Comparison of ENCODE assay signal across 25 cellular contexts in genomic region chr20:13822459-13822858, GRCh38. TPM values are rescaled to one million over a fixed set of nuclear protein-coding genes. Genes with fewer than 3 reads are reported as not detected.
DNase-seq lines count a peak whose midpoint lies in the region; ATAC-seq and TF ChIP-seq lines count a peak whose summit lies in the region.
"Had no signal": no experiment of that assay in that cellular context is flagged by ENCODE, and none has a peak within 500 bp of the region (broad histone marks: within the 10 kb centered on the region; RNA-seq: fewer than 3 reads in every experiment).

No MANE protein-coding gene starts in this region.

- no peak overlapping the region for H3K27ac ChIP-seq in DND-41 (ENCODE audit: low read length)
- no peak overlapping the region for H3K27ac ChIP-seq in endodermal cell (ENCODE audit: low read depth, low read length)
- H3K27ac ChIP-seq: 22Rv1, RWPE1, SK-N-MC, skin epidermis had no signal

- WGBS in endodermal cell (ENCODE audit: insufficient coverage in 1 of 2, insufficient read length in 1 of 2), 2 experiments, result 66 to 100% methylated on average over 1 to 2 of the region's 2 CpGs

- no peak overlapping the region for H3K27ac Mint-ChIP-seq in endodermal cell
- H3K27ac Mint-ChIP-seq: activated naive CD4-positive, alpha-beta T cell treated with anti-CD3 and anti-CD28 coated beads, Interleukin-2, amount 50 U/mL, for 24 hours; B cell; memory B cell; T-helper 1 cell treated with Interleukin-12 subunit alpha and Interleukin-12 subunit beta and Interleukin-4 antibody, amounts not matched to agents 30 μg/mL and 1 μg/mL, for 36 hours; type B pancreatic cell had no signal

- H3K4me3 ChIP-seq in DND-41 (ENCODE audit: low read depth in 1 of 2, low read length in 2 of 2) (no peak overlapping the region), endodermal cell (ENCODE audit: low read length) (no peak overlapping the region)
- H3K4me3 ChIP-seq: SK-N-MC, skin epidermis had no signal

- H3K27me3 ChIP-seq in DND-41 (ENCODE audit: insufficient read depth, low read length, poor library complexity) (no peaks in the 10 kb centered on the region), endodermal cell (ENCODE audit: control insufficient read depth, insufficient read depth, low read length, poor library complexity, severe bottlenecking) (peaks cover 43% of the 10 kb centered on the region)

- ATAC-seq in DND-41 (ENCODE audit: insufficient read depth, low read depth), result no peak
- ATAC-seq: left colon had no signal

- no peaks in the 10 kb centered on the region for H3K4me1 ChIP-seq in DND-41 (ENCODE audit: insufficient read depth, low read length)
- no peaks in the 10 kb centered on the region for H3K4me1 ChIP-seq in endodermal cell (ENCODE audit: control insufficient read depth, insufficient read depth, low read length)

- H3K9me3 Mint-ChIP-seq in endodermal cell, result no peaks in the 10 kb centered on the region
- H3K9me3 Mint-ChIP-seq: activated naive CD4-positive, alpha-beta T cell treated with anti-CD3 and anti-CD28 coated beads, Interleukin-2, amount 50 U/mL, for 24 hours; memory B cell; T-helper 1 cell treated with Interleukin-12 subunit alpha and Interleukin-12 subunit beta and Interleukin-4 antibody, amounts not matched to agents 30 μg/mL and 1 μg/mL, for 36 hours; type B pancreatic cell had no signal

- DNase-seq in DMS 273 (lab: John Stamatoyannopoulos, UW; ENCODE audit: unreplicated experiment), result peak; percentile 7
- no peak for DNase-seq in DMS 273 treated with DMSO at 0.1 percent for 48 hours (lab: John Stamatoyannopoulos, UW)
- no peak for DNase-seq in DND-41
- peak; percentile 4 for DNase-seq in NCI-H460 (ENCODE audit: extremely low read depth, low read depth)
- DNase-seq in endodermal cell, result peak; percentile 69
- DNase-seq in DMS79 treated with DMSO at 0.1 percent for 48 hours (lab: John Stamatoyannopoulos, UW), result no peak
- no peak for DNase-seq in activated naive CD4-positive, alpha-beta T cell (lab: John Stamatoyannopoulos, UW)
- DNase-seq in T-helper 9 cell, result no peak
- DNase-seq: activated CD4-positive, alpha-beta T cell treated with anti-CD3 and anti-CD28 coated beads, Interleukin-2, amount 50 U/mL, for 1 hour; central memory CD4-positive, alpha-beta T cell; glutamatergic neuron; left colon; NCI-H1436; NCI-H2171; NCI-H526; nucleus accumbens had no signal

- H2AFZ ChIP-seq in DND-41 (ENCODE audit: low read depth, low read length), result no peak overlapping the region

- peaks cover 18% of the 10 kb centered on the region for H3K36me3 Mint-ChIP-seq in endodermal cell (ENCODE audit: low read depth)

- no peaks in the 10 kb centered on the region for H3K79me2 ChIP-seq in DND-41 (ENCODE audit: insufficient read depth, low read length)

- H3K9ac ChIP-seq in DND-41 (ENCODE audit: low read depth, low read length) (no peak overlapping the region), endodermal cell (ENCODE audit: extremely low read depth, low read length, poor library complexity, severe bottlenecking) (no peak overlapping the region)

- H3K27me3 Mint-ChIP-seq in endodermal cell (ENCODE audit: insufficient read depth), result peaks cover 41% of the 10 kb centered on the region
- H3K27me3 Mint-ChIP-seq: activated naive CD4-positive, alpha-beta T cell treated with anti-CD3 and anti-CD28 coated beads, Interleukin-2, amount 50 U/mL, for 24 hours; B cell; type B pancreatic cell had no signal

- peaks cover 17% of the 10 kb centered on the region for H3K4me1 Mint-ChIP-seq in endodermal cell
- H3K4me1 Mint-ChIP-seq: B cell, memory B cell had no signal

- TF ChIP-seq CTCF in DND-41 (IDR thresholded peaks at IDR 0.05; ENCODE audit: borderline replicate concordance, extremely low read depth, low read length, poor library complexity, severe bottlenecking) (peak; percentile 12), endodermal cell (conservative IDR thresholded peaks at IDR 0.05) (peak; percentile 67)

- H3K9me3 ChIP-seq in DND-41 (ENCODE audit: insufficient read depth, low read length, severe bottlenecking) (no peaks in the 10 kb centered on the region), endodermal cell (ENCODE audit: control insufficient read depth, low read length) (no peaks in the 10 kb centered on the region)

- H3K36me3 ChIP-seq in DND-41 (ENCODE audit: insufficient read depth, low read length), result peaks cover 22% of the 10 kb centered on the region
- peaks cover 1% of the 10 kb centered on the region for H3K36me3 ChIP-seq in endodermal cell (ENCODE audit: control insufficient read depth, insufficient read depth, low read length)

- no peak overlapping the region for H3K4me3 Mint-ChIP-seq in endodermal cell
- H3K4me3 Mint-ChIP-seq: activated naive CD4-positive, alpha-beta T cell treated with anti-CD3 and anti-CD28 coated beads, Interleukin-2, amount 50 U/mL, for 24 hours; B cell; memory B cell; T-helper 1 cell treated with Interleukin-12 subunit alpha and Interleukin-12 subunit beta and Interleukin-4 antibody, amounts not matched to agents 30 μg/mL and 1 μg/mL, for 36 hours; type B pancreatic cell had no signal

- H3K4me2 ChIP-seq in DND-41 (ENCODE audit: insufficient read depth, low read length), result no peak overlapping the region

- H4K20me1 ChIP-seq in DND-41 (ENCODE audit: insufficient read depth, low read length), result no peaks in the 10 kb centered on the region

RNA-seq across cellular contexts. Expression of gene NDUFAF5, which starts 37.6 kb away (rescaled TPM):
- 31.9 and 37.5 TPM in 2 replicates for total RNA-seq in NCI-H460 (2014; rRNA removed; shearing (Covaris generic))
- 59.4 and 60.7 TPM in 2 replicates for polyA plus RNA-seq in NCI-H460 (2014; cell fraction: nucleus; rRNA removed)
- 10 to 100 TPM; 32.9 to 33.5 TPM for total RNA-seq in endodermal cell
- 25.6 TPM for polyA plus RNA-seq in endodermal cell (2013, experiment 1 of 2)
- polyA plus RNA-seq in endodermal cell (2013, experiment 2 of 2), result 23.2 TPM

RNA-seq across cellular contexts. Expression of gene ESF1, which starts 37.7 kb away (rescaled TPM):
- 25.6 and 28.9 TPM in 2 replicates for total RNA-seq in NCI-H460 (2014; rRNA removed; shearing (Covaris generic))
- polyA plus RNA-seq in NCI-H460 (2014; cell fraction: nucleus; rRNA removed), result 11.0 and 18.2 TPM in 2 replicates
- 10 to 100 TPM; 23.9 to 32.1 TPM for total RNA-seq in endodermal cell
- polyA plus RNA-seq in endodermal cell (2013, experiment 1 of 2), result 20.1 TPM
- 18.3 TPM for polyA plus RNA-seq in endodermal cell (2013, experiment 2 of 2)

Comparison
In these comparisons a context has a peak if more than half of its experiments do, and no peak if none do; other contexts are left out.
1. DNase-seq: peak in DMS 273 (single experiment), NCI-H460 (single experiment) and endodermal cell (single experiment); none in DMS 273 treated with DMSO at 0.1 percent for 48 hours (single experiment), DND-41 (single experiment), DMS79 treated with DMSO at 0.1 percent for 48 hours (single experiment), activated naive CD4-positive, alpha-beta T cell (0 of 4) and T-helper 9 cell (single experiment).